ENCODE assay signal across 17 cellular contexts in genomic region chr1:25729045-25729444, GRCh38.
"Had no signal": no experiment of that assay in that cellular context is flagged by ENCODE, and none has a peak within 500 bp of the region (broad histone marks: within the 10 kb centered on the region; RNA-seq: fewer than 3 reads in every experiment).

No MANE protein-coding gene starts in this region.

- H3K27me3 ChIP-seq: esophagus squamous epithelium, neural progenitor cell, pancreas, SJSA1, tibial nerve had no signal

- H3K9me3 Mint-ChIP-seq: activated naive CD4-positive, alpha-beta T cell treated with anti-CD3 and anti-CD28 coated beads, Interleukin-2, amount 50 U/mL, for 72 hours; activated T-helper 2 cell treated with anti-CD3 and anti-CD28 coated beads, Interferon-gamma antibody, Interleukin-2, Interleukin-4, amounts not matched to agents 10 μg/mL and 5 μg/mL and 100 μg/mL, durations not matched to agents 14 hours and 24 hours and 36 hours; neural progenitor cell had no signal

- H3K27ac ChIP-seq: neural progenitor cell, pancreas, SJSA1, skin epidermis had no signal

- H3K4me3 ChIP-seq: coronary artery, esophagus squamous epithelium, lower lobe of right lung, neural progenitor cell, pancreas, SJSA1, skin epidermis, tibial nerve had no signal

- H3K27ac Mint-ChIP-seq: activated naive CD4-positive, alpha-beta T cell treated with anti-CD3 and anti-CD28 coated beads, Interleukin-2, amount 50 U/mL, for 72 hours; activated T-helper 2 cell treated with anti-CD3 and anti-CD28 coated beads, Interferon-gamma antibody, Interleukin-2, Interleukin-4, amounts not matched to agents 10 μg/mL and 5 μg/mL and 100 μg/mL, durations not matched to agents 14 hours and 24 hours and 36 hours; immature natural killer cell; neural progenitor cell had no signal

- DNase-seq: activated T-cell treated with anti-CD3 and anti-CD28 coated beads for 4 hours; central memory CD4-positive, alpha-beta T cell; esophagus squamous epithelium; immature natural killer cell; lower lobe of right lung; retina; stimulated activated CD4-positive, alpha-beta T cell treated with anti-CD3 and anti-CD28 coated beads, Interleukin-4, amount 100 ng/mL, for 24 hours; stimulated activated naive CD4-positive, alpha-beta T cell had no signal

- H3K36me3 ChIP-seq: esophagus squamous epithelium, lower lobe of right lung, neural progenitor cell, pancreas, SJSA1, tibial nerve had no signal

- H3K4me1 ChIP-seq: SJSA1 had no signal

- H3K9me3 ChIP-seq: esophagus squamous epithelium, lower lobe of right lung, pancreas, SJSA1, tibial nerve had no signal

- H3K4me3 Mint-ChIP-seq: immature natural killer cell, neural progenitor cell had no signal

- H3K36me3 Mint-ChIP-seq: neural progenitor cell had no signal

- ATAC-seq: activated CD4-positive, CD25-positive, alpha-beta regulatory T cell treated with anti-CD3 and anti-CD28 coated beads, Interleukin-2, amount 50 U/mL, for 24 hours; lower lobe of right lung had no signal
